10 cellular contexts compared by ENCODE assay signal in the genomic region with DNA sequence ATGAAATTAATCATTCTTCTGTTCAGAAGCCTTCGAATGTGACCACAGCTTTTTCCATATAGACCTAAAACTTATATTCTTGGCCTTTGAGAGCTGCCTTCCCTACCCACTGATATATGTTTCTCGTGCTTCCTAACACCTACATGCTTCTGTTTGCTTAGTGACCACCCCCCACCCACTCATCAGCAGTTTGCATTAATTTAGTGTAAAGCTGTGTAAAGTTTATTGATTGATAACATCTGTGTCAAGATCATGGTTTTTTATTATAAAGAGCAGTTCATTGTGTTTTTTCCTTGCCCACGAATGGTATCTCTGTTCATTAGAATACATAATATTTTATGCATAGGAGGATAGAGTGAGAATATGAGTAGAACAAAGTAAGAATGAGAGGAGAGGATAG. TPM values are rescaled to one million over a fixed set of nuclear protein-coding genes. Genes with fewer than 3 reads are reported as not detected.
"Had no signal": no experiment of that assay in that cellular context is flagged by ENCODE, and none has a peak within 500 bp of the region (broad histone marks: within the 10 kb centered on the region; RNA-seq: fewer than 3 reads in every experiment).

No MANE protein-coding gene starts in this region.

RNA-seq across cellular contexts. Expression of gene PPIAL4C, which starts 31.3 kb away (rescaled TPM):
- total RNA-seq: esophagus squamous epithelium, glomerular endothelial cell, heart right ventricle, left lobe of liver, progenitor cell of endocrine pancreas, renal cortical epithelial cell, skeletal muscle tissue had no signal
- polyA plus RNA-seq: neural cell, ovary, SK-N-SH had no signal
